In the genomic region with DNA sequence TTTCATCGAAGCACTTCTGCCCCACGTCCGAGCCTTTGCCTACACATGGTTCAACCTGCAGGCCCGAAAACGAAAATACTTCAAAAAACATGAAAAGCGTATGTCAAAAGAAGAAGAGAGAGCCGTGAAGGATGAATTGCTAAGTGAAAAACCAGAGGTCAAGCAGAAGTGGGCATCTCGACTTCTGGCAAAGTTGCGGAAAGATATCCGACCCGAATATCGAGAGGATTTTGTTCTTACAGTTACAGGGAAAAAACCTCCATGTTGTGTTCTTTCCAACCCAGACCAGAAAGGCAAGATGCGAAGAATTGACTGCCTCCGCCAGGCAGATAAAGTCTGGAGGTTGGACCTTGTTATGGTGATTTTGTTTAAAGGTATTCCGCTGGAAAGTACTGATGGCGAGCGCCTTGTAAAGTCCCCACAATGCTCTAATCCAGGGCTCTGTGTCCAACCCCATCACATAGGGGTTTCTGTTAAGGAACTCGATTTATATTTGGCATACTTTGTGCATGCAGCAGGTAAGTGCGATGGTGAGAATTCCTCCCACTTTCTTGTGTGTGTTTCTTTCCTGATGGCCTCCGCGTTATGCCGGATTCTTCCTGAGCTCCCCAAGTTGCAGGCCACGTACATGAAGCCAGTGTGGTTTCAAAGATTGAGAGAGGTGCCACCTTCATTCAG, we compare ENCODE assay signal across 1 cellular context.
TF ChIP-seq lines count a peak whose summit lies in the region.

No MANE protein-coding gene starts in this region.

TF ChIP-seq in HepG2, 621 proteins besides CTCF, POLR2A, EP300 and RAD21:
- TF ChIP-seq PRPF4 (IDR thresholded peaks at IDR 0.05; ENCODE audit: low read depth, low read length, poor library complexity, severe bottlenecking) (peak; percentile 85), ZBTB38 (CRISPR knock-in tag; IDR thresholded peaks at IDR 0.05) (peak; percentile 83), RBM22 (optimal IDR thresholded peaks at IDR 0.05; ENCODE audit: low read length) (peak; percentile 50), PPARG (CRISPR knock-in tag; conservative IDR thresholded peaks at IDR 0.05) (no peak), SIX1 (CRISPR knock-in tag; IDR thresholded peaks at IDR 0.05; ENCODE audit: borderline replicate concordance) (no peak)
